In the genomic region with DNA sequence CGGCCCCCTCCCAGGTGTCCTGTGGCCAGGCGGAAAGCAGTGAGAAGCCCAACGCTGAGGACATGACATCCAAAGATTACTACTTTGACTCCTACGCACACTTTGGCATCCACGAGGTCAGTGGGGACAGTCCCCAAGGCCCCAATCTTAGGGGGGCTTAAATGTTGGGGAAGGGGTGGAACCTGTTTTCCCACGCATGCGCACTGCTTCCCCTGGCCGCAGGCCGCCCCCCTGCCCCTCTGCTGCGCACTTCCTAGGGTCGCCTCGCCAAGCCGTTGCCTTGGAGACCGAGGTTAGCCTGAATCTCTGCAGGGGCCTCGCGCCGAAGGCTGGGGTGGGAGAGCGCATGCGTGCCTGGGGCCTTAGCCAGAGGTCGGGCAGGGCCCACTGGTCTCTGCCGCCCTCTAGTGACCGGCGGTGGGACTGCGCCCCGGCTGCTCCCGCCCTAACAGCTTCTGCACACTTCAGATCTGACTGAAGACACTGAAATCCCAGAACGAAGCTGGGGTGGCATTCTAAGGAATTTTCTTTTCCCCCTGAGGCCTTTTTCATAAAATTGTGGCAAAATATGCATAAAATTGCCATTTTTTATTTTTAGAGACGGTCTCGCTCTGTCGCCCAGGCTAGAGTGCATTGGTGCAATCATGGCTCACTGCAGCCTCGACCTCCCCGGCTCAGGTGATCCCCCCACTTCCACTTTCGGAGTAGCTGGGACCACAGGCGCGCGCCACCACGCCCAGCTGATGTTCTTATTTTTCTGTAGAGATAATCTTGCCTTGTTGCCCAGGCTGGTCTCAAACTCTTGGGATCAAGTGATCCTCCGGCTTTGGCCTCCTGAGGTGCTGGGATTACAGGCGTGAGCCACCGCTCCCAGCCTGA, we compare ENCODE assay signal across 1 cellular context.
TF ChIP-seq lines count a peak whose summit lies in the region.

No MANE protein-coding gene starts in this region.

TF ChIP-seq in H1, 55 proteins besides CTCF, POLR2A, EP300 and RAD21:
- TF ChIP-seq POLR2AphosphoS5 (IDR thresholded peaks at IDR 0.05; ENCODE audit: low read depth, low read length) (peak; percentile 77; the same call in 1 of the 2 replicates), SIN3A (conservative IDR thresholded peaks at IDR 0.05 in 1 of 2, IDR thresholded peaks at IDR 0.05 in 1 of 2; ENCODE audit: low read depth in 1 of 2, low read length in 2 of 2) (peak; percentile 47 to 88; a peak in 3 of 4 replicates), MAX (IDR thresholded peaks at IDR 0.05) (peak; percentile 68; the same call in 1 of the 2 replicates), ATF3 (IDR thresholded peaks at IDR 0.05; ENCODE audit: insufficient read depth, low read depth, low read length) (0 out of 2 replicates have a peak, but pooled peaks have one; percentile 8), TEAD4 (IDR thresholded peaks at IDR 0.05; ENCODE audit: low read depth, low read length) (no peak; the same call in 1 of the 2 replicates), ZNF274 (IDR thresholded peaks at IDR 0.05; ENCODE audit: borderline replicate concordance, extremely low read depth, low read length) (no peak), KDM5A (IDR thresholded peaks at IDR 0.05; ENCODE audit: low read length) (no peak), NRF1 (IDR thresholded peaks at IDR 0.05; ENCODE audit: low read depth, low read length) (peak; percentile 82)
- TF ChIP-seq, protein P1, sequence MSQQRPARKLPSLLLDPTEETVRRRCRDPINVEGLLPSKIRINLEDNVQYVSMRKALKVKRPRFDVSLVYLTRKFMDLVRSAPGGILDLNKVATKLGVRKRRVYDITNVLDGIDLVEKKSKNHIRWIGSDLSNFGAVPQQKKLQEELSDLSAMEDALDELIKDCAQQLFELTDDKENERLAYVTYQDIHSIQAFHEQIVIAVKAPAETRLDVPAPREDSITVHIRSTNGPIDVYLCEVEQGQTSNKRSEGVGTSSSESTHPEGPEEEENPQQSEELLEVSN (IDR thresholded peaks at IDR 0.05) = peak; percentile 37; the same call in 1 of the 2 replicates
